ENCODE assay signal across 24 cellular contexts in the genomic region with DNA sequence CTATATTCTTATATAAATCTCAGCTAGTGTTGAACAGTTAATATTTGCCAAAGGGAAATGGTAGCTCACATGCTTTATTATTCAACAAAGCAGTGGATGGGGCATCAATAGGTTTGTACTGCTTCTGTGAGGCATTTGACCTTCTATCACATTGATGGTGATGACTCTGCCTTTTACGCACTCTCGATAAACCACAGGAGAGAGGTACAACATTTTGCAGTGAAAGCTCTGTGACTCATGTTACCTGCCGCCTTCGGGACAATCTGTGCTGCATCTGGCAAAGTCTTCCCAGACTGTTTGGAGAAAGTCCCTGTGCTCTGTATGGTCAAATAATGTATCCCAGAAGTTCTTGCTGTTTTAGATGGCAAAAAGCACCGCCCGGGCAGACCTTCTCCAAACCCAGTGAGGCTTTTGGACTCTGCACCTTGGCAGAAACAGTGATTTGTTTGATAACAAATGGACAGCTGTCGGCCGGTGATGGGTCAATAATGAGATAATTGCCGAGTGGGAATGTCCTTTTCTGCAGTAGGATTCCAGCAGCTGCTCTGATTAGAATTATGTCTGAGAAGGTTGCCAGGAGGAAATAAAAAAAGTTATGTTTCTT.
DNase-seq lines count a peak whose midpoint lies in the region; ATAC-seq and TF ChIP-seq lines count a peak whose summit lies in the region.
"Had no signal": no experiment of that assay in that cellular context is flagged by ENCODE, and none has a peak within 500 bp of the region (broad histone marks: within the 10 kb centered on the region; RNA-seq: fewer than 3 reads in every experiment).

No MANE protein-coding gene starts in this region.

- DNase-seq in DMS 273 (lab: John Stamatoyannopoulos, UW; ENCODE audit: unreplicated experiment) = peak; percentile 22
- DNase-seq in DMS 273 treated with DMSO at 0.1 percent for 48 hours (lab: John Stamatoyannopoulos, UW) = no peak
- peak; percentile 38 for DNase-seq in BE2C
- peak; percentile 10 for DNase-seq in SW480 (ENCODE audit: low spot score)
- peak; percentile 79 for DNase-seq in esophagus muscularis mucosa (ENCODE audit: extremely low spot score)
- no peak for DNase-seq in HEK293T (ENCODE audit: extremely low spot score)
- DNase-seq in NK-92 treated with Interleukin-12 subunit alpha and Interleukin-12 subunit beta, amount 100 ng/mL, for 24 hours (lab: John Stamatoyannopoulos, UW) = no peak
- DNase-seq: Calu3; CD8-positive, alpha-beta memory T cell; DMS53; H9; HFFc6; NCI-H1092; NCI-H1417 treated with DMSO at 0.1 percent for 48 hours; NCI-H1694 treated with DMSO at 0.1 percent for 48 hours; NCI-H2081; NCI-H774; PC-9 had no signal

- ATAC-seq in GM19467 (IDR thresholded peaks at IDR 0.05; ENCODE audit: unreplicated experiment) = no peak
- ATAC-seq: GM23338, Right ventricle myocardium inferior had no signal

- CTCF ChIA-PET in HEK293T (lab: Yijun Ruan, JAX) = no interaction called here

- H3K9me3 ChIP-seq in BE2C (no peaks in the 10 kb centered on the region), esophagus muscularis mucosa (no peaks in the 10 kb centered on the region)
- H3K9me3 ChIP-seq: SJSA1 had no signal

- no peak for TF ChIP-seq EP300 in esophagus muscularis mucosa (IDR thresholded peaks at IDR 0.05)

- TF ChIP-seq CTCF in BE2C (IDR thresholded peaks at IDR 0.05; ENCODE audit: low read depth, low read length) (no peak), esophagus muscularis mucosa (IDR thresholded peaks at IDR 0.05) (no peak)

- H3K27ac ChIP-seq in esophagus muscularis mucosa (replicated peaks in 1 of 4) = no peak overlapping the region
- H3K27ac ChIP-seq: 22Rv1, KMS-11, PC-9, SJSA1 had no signal

- intact Hi-C loops in esophagus muscularis mucosa (cut with DNase I) = no loop called here

- WGBS in esophagus muscularis mucosa = 91% methylated on average over 9 of the region's 9 CpGs

- H3K27me3 ChIP-seq in BE2C (no peaks in the 10 kb centered on the region), esophagus muscularis mucosa (peaks cover 0 to 17% (median 0%) of the 10 kb centered on the region in 4 donors)
- H3K27me3 ChIP-seq: SJSA1 had no signal

- H3K36me3 ChIP-seq in BE2C (no peaks in the 10 kb centered on the region), esophagus muscularis mucosa (no peaks in the 10 kb centered on the region)

- H3K4me3 ChIP-seq in BE2C (ENCODE audit: low read depth, low read length) (no peak overlapping the region; the same call in 1 of the 2 replicates), esophagus muscularis mucosa (no peak overlapping the region)
- H3K4me3 ChIP-seq: GM23338, PC-9, SJSA1 had no signal

- H3K4me1 ChIP-seq in BE2C (peaks cover 54% of the 10 kb centered on the region), esophagus muscularis mucosa (no peaks in the 10 kb centered on the region)
- H3K4me1 ChIP-seq: SJSA1 had no signal

- POLR2A ChIA-PET in HEK293T (lab: Yijun Ruan, JAX) = no interaction called here

- no peak for TF ChIP-seq POLR2A in esophagus muscularis mucosa (IDR thresholded peaks at IDR 0.05; ENCODE audit: low read depth)

TF ChIP-seq in HEK293T, 16 proteins besides CTCF, POLR2A, EP300 and RAD21:
- no peak for TF ChIP-seq LEF1 (IDR thresholded peaks at IDR 0.05; ENCODE audit: borderline replicate concordance)
- TF ChIP-seq HDGF (IDR thresholded peaks at IDR 0.05; ENCODE audit: borderline replicate concordance) = no peak
- TF ChIP-seq FOXA1 (IDR thresholded peaks at IDR 0.05) = no peak
- no peak for TF ChIP-seq SP1 (IDR thresholded peaks at IDR 0.05)
- no peak for TF ChIP-seq PKNOX1 (IDR thresholded peaks at IDR 0.05)
- no peak for TF ChIP-seq BHLHE40 (IDR thresholded peaks at IDR 0.05; ENCODE audit: borderline replicate concordance)
- TF ChIP-seq ZNF384 (IDR thresholded peaks at IDR 0.05) = no peak
- no peak for TF ChIP-seq CTBP1 (IDR thresholded peaks at IDR 0.05; ENCODE audit: borderline replicate concordance)
- no peak for TF ChIP-seq FOXK2 (IDR thresholded peaks at IDR 0.05)
- no peak for TF ChIP-seq ELF4 (IDR thresholded peaks at IDR 0.05)
- no peak for TF ChIP-seq SUZ12 (IDR thresholded peaks at IDR 0.05)
- no peak for TF ChIP-seq NFRKB (IDR thresholded peaks at IDR 0.05)
- TF ChIP-seq TARDBP (IDR thresholded peaks at IDR 0.05) = no peak
- no peak for TF ChIP-seq FOXM1 (IDR thresholded peaks at IDR 0.05; ENCODE audit: borderline replicate concordance)

Comparison
In these comparisons a context has a peak if more than half of its experiments do, and no peak if none do; other contexts are left out.
1. DNase-seq: peak in DMS 273 (single experiment), BE2C (single experiment), SW480 (single experiment) and esophagus muscularis mucosa (single experiment); none in DMS 273 treated with DMSO at 0.1 percent for 48 hours (single experiment), HEK293T (single experiment) and NK-92 treated with Interleukin-12 subunit alpha and Interleukin-12 subunit beta, amount 100 ng/mL, for 24 hours (single experiment).